ENCODE assay signal across 2 cellular contexts in genomic region chr19:31334101-31334848, GRCh38.
TF ChIP-seq lines count a peak whose summit lies in the region.

No MANE protein-coding gene starts in this region.

TF ChIP-seq in HEK293, 187 proteins besides CTCF, POLR2A, EP300 and RAD21 (continued from another document):
- peak; percentile 90 for TF ChIP-seq PRDM10 (tag by site-specific recombination; IDR thresholded peaks at IDR 0.05)
- TF ChIP-seq PATZ1 (tag by site-specific recombination; IDR thresholded peaks at IDR 0.05) = 0 out of 2 replicates have a peak, but pooled peaks have one; percentile 31
- TF ChIP-seq GLIS1 (tag by site-specific recombination; IDR thresholded peaks at IDR 0.05) = no peak
- peak; percentile 94 for TF ChIP-seq ZNF660 (tag by site-specific recombination; IDR thresholded peaks at IDR 0.05)
- 0 out of 2 replicates have a peak, but pooled peaks have one; percentile 0 for TF ChIP-seq ZNF366 (tag by site-specific recombination; conservative IDR thresholded peaks at IDR 0.05)
- TF ChIP-seq ZNF518A (tag by site-specific recombination; conservative IDR thresholded peaks at IDR 0.05; ENCODE audit: low read depth) = peak; percentile 14; the same call in 1 of the 2 replicates

TF ChIP-seq in WTC11, 78 proteins besides CTCF, POLR2A, EP300 and RAD21 (continued from another document):
- TF ChIP-seq ATF2 (CRISPR knock-in tag; IDR thresholded peaks at IDR 0.05; ENCODE audit: borderline replicate concordance, low read depth) (no peak), TP53 (CRISPR knock-in tag; IDR thresholded peaks at IDR 0.05) (no peak), E2F5 (CRISPR knock-in tag; IDR thresholded peaks at IDR 0.05) (no peak), PRDM15 (CRISPR knock-in tag; IDR thresholded peaks at IDR 0.05) (no peak), OVOL2 (CRISPR knock-in tag; IDR thresholded peaks at IDR 0.05; ENCODE audit: borderline replicate concordance) (no peak)
